In genomic region chr21:43767980-43768867, GRCh38 we compare ENCODE assay signal across 9 cellular contexts. TPM values are rescaled to one million over a fixed set of nuclear protein-coding genes. Genes with fewer than 3 reads are reported as not detected.
DNase-seq lines count a peak whose midpoint lies in the region; ATAC-seq and TF ChIP-seq lines count a peak whose summit lies in the region.
"Had no signal": no experiment of that assay in that cellular context is flagged by ENCODE, and none has a peak within 500 bp of the region (broad histone marks: within the 10 kb centered on the region; RNA-seq: fewer than 3 reads in every experiment).

No MANE protein-coding gene starts in this region.

- no peak for TF ChIP-seq CTCF in heart left ventricle (IDR thresholded peaks at IDR 0.05)
- no peak for TF ChIP-seq CTCF in retinal pigment epithelial cell (conservative IDR thresholded peaks at IDR 0.05; ENCODE audit: low read depth, low read length)

- H3K4me1 ChIP-seq in heart left ventricle, result peaks cover 0 to 12% (median 1%) of the 10 kb centered on the region in 12 donors

- DNase-seq in H7, result peak; percentile 78
- DNase-seq in T1000 (lab: John Stamatoyannopoulos, UW), result peak; percentile 33
- DNase-seq in heart left ventricle, result no peak
- peak; percentile 93 for DNase-seq in retinal pigment epithelial cell (ENCODE audit: low read depth)
- no peak for DNase-seq in stimulated activated CD4-positive, alpha-beta T cell treated with anti-CD3 and anti-CD28 coated beads, Interleukin-15, amount 100 ng/mL, for 24 hours
- no peak for DNase-seq in activated CD8-positive, alpha-beta memory T cell treated with anti-CD3 and anti-CD28 coated beads, Interleukin-2, amount 50 U/mL, for 48 hours
- DNase-seq in Ammon's horn (ENCODE audit: low spot score), result no peak
- DNase-seq: activated CD4-positive, alpha-beta T cell treated with anti-CD3 and anti-CD28 coated beads, Interleukin-2, amount 50 U/mL, for 4 hours had no signal

- H3K36me3 ChIP-seq in H7 (replicated peaks; ENCODE audit: control insufficient read depth, insufficient read depth, low read length), result peaks cover 1% of the 10 kb centered on the region
- peaks cover 0 to 12% (median 5%) of the 10 kb centered on the region in 9 donors for H3K36me3 ChIP-seq in heart left ventricle

- intact Hi-C loops in heart left ventricle (cut with DNase I), result no loop called here

- peaks cover 0 to under 1% (median 0%) of the 10 kb centered on the region in 12 donors for H3K9me3 ChIP-seq in heart left ventricle

- peak in 3 of 4 donors; percentile 37 to 52 (median 41) for ATAC-seq in heart left ventricle
- ATAC-seq in HG03460 (IDR thresholded peaks at IDR 0.05; ENCODE audit: unreplicated experiment), result no peak

- no peaks in the 10 kb centered on the region for H3K27me3 ChIP-seq in H7 (ENCODE audit: control insufficient read depth, insufficient read depth, low read length)
- no peaks in the 10 kb centered on the region for H3K27me3 ChIP-seq in heart left ventricle

- H3K27ac ChIP-seq in heart left ventricle, result peak overlapping the region in 1 of 12 donors; percentile 40

- WGBS in heart left ventricle, 4 donors, result 58 to 73% (median 71%) methylated on average over 26 to 34 of the region's 34 CpGs

- TF ChIP-seq POLR2A in heart left ventricle (IDR thresholded peaks at IDR 0.05), result no peak

- H3K4me3 ChIP-seq in H7 (ENCODE audit: insufficient read depth, low read depth, low read length) (no peak overlapping the region), heart left ventricle (no peak overlapping the region), retinal pigment epithelial cell (ENCODE audit: low read length) (no peak overlapping the region)

RNA-seq across cellular contexts. Expression of gene CSTB, which starts 7.9 kb away (rescaled TPM):
- 28.5 and 29.6 TPM in 2 replicates for total RNA-seq in H7 (2014; rRNA removed; shearing (Covaris generic))
- total RNA-seq in heart left ventricle, result 10 to 100 TPM in 8 of 9 donors, 1 to 10 TPM in 1; 7.8 to 77.0 (median 35.9) TPM
- 10 to 100 TPM; 36.1 to 72.8 TPM for polyA plus RNA-seq in heart left ventricle

RNA-seq across cellular contexts. Expression of gene RRP1, which starts 21.2 kb away (rescaled TPM):
- 43.5 and 45.7 TPM in 2 replicates for total RNA-seq in H7 (2014; rRNA removed; shearing (Covaris generic))
- 10 to 100 TPM in 4 of 9 donors, 1 to 10 TPM in 5; 6.0 to 15.6 (median 9.8) TPM for total RNA-seq in heart left ventricle
- polyA plus RNA-seq in heart left ventricle, result 10 to 100 TPM in 1 of 2 donors, 1 to 10 TPM in 1; 6.7 to 13.9 TPM

RNA-seq across cellular contexts. Expression of gene PDXK, which starts 49.3 kb away (rescaled TPM):
- 64.3 and 68.7 TPM in 2 replicates for total RNA-seq in H7 (2014; rRNA removed; shearing (Covaris generic))
- total RNA-seq in heart left ventricle, result 100 to 1,000 TPM in 1 of 9 donors, 10 to 100 TPM in 8; 46.5 to 105 (median 79.7) TPM
- polyA plus RNA-seq in heart left ventricle, result 10 to 100 TPM; 48.0 to 94.5 TPM

Comparison
In these comparisons a context has a peak if more than half of its experiments do, and no peak if none do; other contexts are left out.
1. DNase-seq: peak in H7 (single experiment), T1000 (single experiment) and retinal pigment epithelial cell (single experiment); none in heart left ventricle (0 of 5), stimulated activated CD4-positive, alpha-beta T cell treated with anti-CD3 and anti-CD28 coated beads, Interleukin-15, amount 100 ng/mL, for 24 hours (single experiment), activated CD8-positive, alpha-beta memory T cell treated with anti-CD3 and anti-CD28 coated beads, Interleukin-2, amount 50 U/mL, for 48 hours (single experiment) and Ammon's horn (single experiment).